In the genomic region with DNA sequence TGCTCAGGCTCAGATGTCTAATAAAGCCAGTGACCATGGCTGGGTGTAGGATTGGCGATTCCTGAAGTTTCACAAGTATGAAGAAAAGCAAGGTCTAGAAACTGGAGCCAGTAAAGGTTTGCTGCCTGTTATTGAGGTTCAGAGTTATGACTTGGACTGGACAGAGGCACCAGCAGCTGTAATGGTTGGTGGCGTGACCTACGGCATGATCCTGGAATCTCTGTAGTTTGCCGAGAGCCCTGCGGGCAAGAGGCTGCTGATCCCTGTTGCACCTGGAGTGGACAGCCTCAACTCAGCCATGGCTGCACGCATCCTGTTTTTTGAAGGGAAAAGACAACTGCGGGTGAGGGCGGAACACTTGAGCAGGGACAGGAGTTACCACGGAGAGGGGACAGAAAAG, we compare ENCODE assay signal across 21 cellular contexts.
"Had no signal": no experiment of that assay in that cellular context is flagged by ENCODE, and none has a peak within 500 bp of the region (broad histone marks: within the 10 kb centered on the region; RNA-seq: fewer than 3 reads in every experiment).

No MANE protein-coding gene starts in this region.

- H3K27me3 ChIP-seq: dorsolateral prefrontal cortex, esophagus muscularis mucosa, foreskin keratinocyte, gastroesophageal sphincter, heart right ventricle, left lung had no signal

- H3K27ac Mint-ChIP-seq: mesothelial cell of epicardium had no signal

- H3K36me3 ChIP-seq: esophagus muscularis mucosa, gastroesophageal sphincter, heart right ventricle, left lung, lower lobe of right lung had no signal

- H3K4me1 Mint-ChIP-seq: mesothelial cell of epicardium had no signal

- FAIRE-seq: colon, endothelial cell of umbilical vein, frontal cortex, islet of Langerhans, keratinocyte had no signal

- H3K4me3 ChIP-seq: coronary artery, dorsolateral prefrontal cortex, esophagus muscularis mucosa, gastroesophageal sphincter, heart right ventricle, left lung, lower lobe of right lung, mucosa of descending colon had no signal

- H3K36me3 Mint-ChIP-seq: mesothelial cell of epicardium had no signal

- DNase-seq: dermis blood vessel endothelial cell; dorsolateral prefrontal cortex; effector CD4-positive, alpha-beta T cell; effector memory CD4-positive, alpha-beta T cell; foreskin keratinocyte; heart right ventricle; hippocampal formation; left cardiac atrium; left lung; left ventricle myocardium superior; lower lobe of right lung; mucosa of descending colon had no signal

- H3K9me3 ChIP-seq: esophagus muscularis mucosa, gastroesophageal sphincter, heart right ventricle, left lung, lower lobe of right lung, mucosa of descending colon had no signal

- ATAC-seq: foreskin keratinocyte, gastroesophageal sphincter, heart right ventricle, left cardiac atrium, left lung, lower lobe of right lung, mucosa of descending colon had no signal

- H3K4me1 ChIP-seq: esophagus muscularis mucosa, gastroesophageal sphincter, heart right ventricle, left lung, lower lobe of right lung had no signal

- H3K27ac ChIP-seq: coronary artery, dorsolateral prefrontal cortex, esophagus muscularis mucosa, foreskin keratinocyte, gastroesophageal sphincter, heart right ventricle, left lung, lower lobe of right lung had no signal

- H3K4me3 Mint-ChIP-seq: mesothelial cell of epicardium had no signal
